1 cellular context compared by ENCODE assay signal in the genomic region with DNA sequence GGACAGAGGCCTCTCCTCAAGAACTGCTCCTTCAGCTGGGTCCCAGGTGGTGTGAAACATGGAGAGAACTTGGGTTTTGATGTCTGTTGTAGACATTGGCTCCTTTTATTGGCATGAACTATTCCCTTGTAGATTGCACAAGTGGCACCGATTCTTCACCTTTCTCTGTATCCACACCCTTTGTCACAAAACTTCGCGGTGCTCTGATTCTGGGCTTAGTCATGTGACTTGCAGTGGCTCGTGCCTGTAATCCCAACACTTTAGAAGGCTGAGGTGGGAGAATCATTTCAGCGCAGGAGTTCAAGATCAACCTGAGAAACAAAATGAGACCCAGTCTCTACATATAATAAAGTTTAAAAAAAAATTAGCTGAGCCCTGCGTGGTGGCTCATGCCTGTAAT.
TF ChIP-seq lines count a peak whose summit lies in the region.

No MANE protein-coding gene starts in this region.

TF ChIP-seq in GM23338, 12 proteins besides CTCF, POLR2A, EP300 and RAD21 (continued from another document):
- TF ChIP-seq, protein P1, sequence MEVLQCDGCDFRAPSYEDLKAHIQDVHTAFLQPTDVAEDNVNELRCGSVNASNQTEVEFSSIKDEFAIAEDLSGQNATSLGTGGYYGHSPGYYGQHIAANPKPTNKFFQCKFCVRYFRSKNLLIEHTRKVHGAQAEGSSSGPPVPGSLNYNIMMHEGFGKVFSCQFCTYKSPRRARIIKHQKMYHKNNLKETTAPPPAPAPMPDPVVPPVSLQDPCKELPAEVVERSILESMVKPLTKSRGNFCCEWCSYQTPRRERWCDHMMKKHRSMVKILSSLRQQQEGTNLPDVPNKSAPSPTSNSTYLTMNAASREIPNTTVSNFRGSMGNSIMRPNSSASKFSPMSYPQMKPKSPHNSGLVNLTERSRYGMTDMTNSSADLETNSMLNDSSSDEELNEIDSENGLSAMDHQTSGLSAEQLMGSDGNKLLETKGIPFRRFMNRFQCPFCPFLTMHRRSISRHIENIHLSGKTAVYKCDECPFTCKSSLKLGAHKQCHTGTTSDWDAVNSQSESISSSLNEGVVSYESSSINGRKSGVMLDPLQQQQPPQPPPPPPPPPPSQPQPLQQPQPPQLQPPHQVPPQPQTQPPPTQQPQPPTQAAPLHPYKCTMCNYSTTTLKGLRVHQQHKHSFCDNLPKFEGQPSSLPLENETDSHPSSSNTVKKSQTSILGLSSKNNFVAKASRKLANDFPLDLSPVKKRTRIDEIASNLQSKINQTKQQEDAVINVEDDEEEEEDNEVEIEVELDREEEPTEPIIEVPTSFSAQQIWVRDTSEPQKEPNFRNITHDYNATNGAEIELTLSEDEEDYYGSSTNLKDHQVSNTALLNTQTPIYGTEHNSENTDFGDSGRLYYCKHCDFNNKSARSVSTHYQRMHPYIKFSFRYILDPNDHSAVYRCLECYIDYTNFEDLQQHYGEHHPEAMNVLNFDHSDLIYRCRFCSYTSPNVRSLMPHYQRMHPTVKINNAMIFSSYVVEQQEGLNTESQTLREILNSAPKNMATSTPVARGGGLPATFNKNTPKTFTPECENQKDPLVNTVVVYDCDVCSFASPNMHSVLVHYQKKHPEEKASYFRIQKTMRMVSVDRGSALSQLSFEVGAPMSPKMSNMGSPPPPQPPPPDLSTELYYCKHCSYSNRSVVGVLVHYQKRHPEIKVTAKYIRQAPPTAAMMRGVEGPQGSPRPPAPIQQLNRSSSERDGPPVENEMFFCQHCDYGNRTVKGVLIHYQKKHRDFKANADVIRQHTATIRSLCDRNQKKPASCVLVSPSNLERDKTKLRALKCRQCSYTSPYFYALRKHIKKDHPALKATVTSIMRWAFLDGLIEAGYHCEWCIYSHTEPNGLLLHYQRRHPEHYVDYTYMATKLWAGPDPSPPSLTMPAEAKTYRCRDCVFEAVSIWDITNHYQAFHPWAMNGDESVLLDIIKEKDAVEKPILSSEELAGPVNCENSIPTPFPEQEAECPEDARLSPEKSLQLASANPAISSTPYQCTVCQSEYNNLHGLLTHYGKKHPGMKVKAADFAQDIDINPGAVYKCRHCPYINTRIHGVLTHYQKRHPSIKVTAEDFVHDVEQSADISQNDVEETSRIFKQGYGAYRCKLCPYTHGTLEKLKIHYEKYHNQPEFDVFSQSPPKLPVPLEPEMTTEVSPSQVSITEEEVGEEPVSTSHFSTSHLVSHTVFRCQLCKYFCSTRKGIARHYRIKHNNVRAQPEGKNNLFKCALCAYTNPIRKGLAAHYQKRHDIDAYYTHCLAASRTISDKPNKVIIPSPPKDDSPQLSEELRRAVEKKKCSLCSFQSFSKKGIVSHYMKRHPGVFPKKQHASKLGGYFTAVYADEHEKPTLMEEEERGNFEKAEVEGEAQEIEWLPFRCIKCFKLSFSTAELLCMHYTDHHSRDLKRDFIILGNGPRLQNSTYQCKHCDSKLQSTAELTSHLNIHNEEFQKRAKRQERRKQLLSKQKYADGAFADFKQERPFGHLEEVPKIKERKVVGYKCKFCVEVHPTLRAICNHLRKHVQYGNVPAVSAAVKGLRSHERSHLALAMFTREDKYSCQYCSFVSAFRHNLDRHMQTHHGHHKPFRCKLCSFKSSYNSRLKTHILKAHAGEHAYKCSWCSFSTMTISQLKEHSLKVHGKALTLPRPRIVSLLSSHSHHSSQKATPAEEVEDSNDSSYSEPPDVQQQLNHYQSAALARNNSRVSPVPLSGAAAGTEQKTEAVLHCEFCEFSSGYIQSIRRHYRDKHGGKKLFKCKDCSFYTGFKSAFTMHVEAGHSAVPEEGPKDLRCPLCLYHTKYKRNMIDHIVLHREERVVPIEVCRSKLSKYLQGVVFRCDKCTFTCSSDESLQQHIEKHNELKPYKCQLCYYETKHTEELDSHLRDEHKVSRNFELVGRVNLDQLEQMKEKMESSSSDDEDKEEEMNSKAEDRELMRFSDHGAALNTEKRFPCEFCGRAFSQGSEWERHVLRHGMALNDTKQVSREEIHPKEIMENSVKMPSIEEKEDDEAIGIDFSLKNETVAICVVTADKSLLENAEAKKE (CRISPR knock-in tag; IDR thresholded peaks at IDR 0.05), result no peak
- no peak for TF ChIP-seq POLR2AphosphoS5 (IDR thresholded peaks at IDR 0.05; ENCODE audit: low read depth)
- TF ChIP-seq, protein P2, sequence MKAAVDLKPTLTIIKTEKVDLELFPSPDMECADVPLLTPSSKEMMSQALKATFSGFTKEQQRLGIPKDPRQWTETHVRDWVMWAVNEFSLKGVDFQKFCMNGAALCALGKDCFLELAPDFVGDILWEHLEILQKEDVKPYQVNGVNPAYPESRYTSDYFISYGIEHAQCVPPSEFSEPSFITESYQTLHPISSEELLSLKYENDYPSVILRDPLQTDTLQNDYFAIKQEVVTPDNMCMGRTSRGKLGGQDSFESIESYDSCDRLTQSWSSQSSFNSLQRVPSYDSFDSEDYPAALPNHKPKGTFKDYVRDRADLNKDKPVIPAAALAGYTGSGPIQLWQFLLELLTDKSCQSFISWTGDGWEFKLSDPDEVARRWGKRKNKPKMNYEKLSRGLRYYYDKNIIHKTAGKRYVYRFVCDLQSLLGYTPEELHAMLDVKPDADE (IDR thresholded peaks at IDR 0.05), result no peak
- TF ChIP-seq ZNF114 (CRISPR knock-in tag; IDR thresholded peaks at IDR 0.05), result no peak
- TF ChIP-seq STAT1 (IDR thresholded peaks at IDR 0.05; ENCODE audit: unreplicated experiment), result no peak
TF ChIP-seq in GM23338: peak in this region for 0.
